ENCODE assay signal across 10 cellular contexts in the genomic region with DNA sequence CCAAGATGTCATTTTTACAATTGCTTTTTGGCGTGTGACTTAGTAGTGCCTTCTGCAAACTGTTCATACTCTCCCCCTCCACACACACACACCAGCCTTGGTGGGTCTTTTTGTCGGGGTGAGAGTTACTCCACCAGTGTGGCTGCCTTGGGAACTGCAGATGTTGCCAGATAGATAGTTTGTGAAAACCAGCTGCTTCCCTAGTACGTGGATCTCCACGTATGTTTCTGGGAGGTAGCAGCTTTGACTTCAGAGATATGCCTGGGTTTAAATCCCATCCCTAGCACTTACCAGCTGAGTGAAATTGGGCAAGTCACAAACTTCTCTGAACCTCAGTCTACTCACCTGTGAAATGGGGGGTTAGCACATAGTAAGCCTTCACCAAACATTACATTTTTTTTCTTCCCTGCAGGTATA.
DNase-seq lines count a peak whose midpoint lies in the region; ATAC-seq and TF ChIP-seq lines count a peak whose summit lies in the region.
"Had no signal": no experiment of that assay in that cellular context is flagged by ENCODE, and none has a peak within 500 bp of the region (broad histone marks: within the 10 kb centered on the region; RNA-seq: fewer than 3 reads in every experiment).

No MANE protein-coding gene starts in this region.

- no peak for ATAC-seq in activated CD4-positive, alpha-beta T cell treated with anti-CD3 and anti-CD28 coated beads for 36 hours
- peak in 1 of 2 donors; percentile 43 for ATAC-seq in upper lobe of left lung (ENCODE audit: low FRiP score in 2 of 2)
- no peak for ATAC-seq in HG03342 (IDR thresholded peaks at IDR 0.05; ENCODE audit: unreplicated experiment)

- POLR2A ChIA-PET in activated CD4-positive, alpha-beta T cell treated with anti-CD3 and anti-CD28 coated beads for 36 hours (lab: Charles Lee): interaction anchor here (0.7 to 1.0 kb wide), 2 partner anchors 18 to 94 kb away, joined by 3 to 4 read pairs; no protein-coding TSS in a partner anchor

- H3K27me3 Mint-ChIP-seq in activated CD4-positive, alpha-beta T cell treated with anti-CD3 and anti-CD28 coated beads for 36 hours: no peaks in the 10 kb centered on the region

- no peak overlapping the region for H3K4me3 Mint-ChIP-seq in activated CD4-positive, alpha-beta T cell treated with anti-CD3 and anti-CD28 coated beads for 36 hours
- H3K4me3 Mint-ChIP-seq: activated T-helper 1 cell treated with anti-CD3 and anti-CD28 coated beads, Interleukin-12 subunit alpha, Interleukin-12 subunit beta, Interleukin-2, Interleukin-4 antibody, amounts not matched to agents 30 ng/mL and 10 ng/mL and 1 ng/mL, durations not matched to agents 14 hours and 24 hours and 36 hours had no signal

- H3K4me1 ChIP-seq in muscle layer of colon (ENCODE audit: insufficient read depth, low read length) (peaks cover 55% of the 10 kb centered on the region), upper lobe of left lung (peaks cover 8 to 35% (median 29%) of the 10 kb centered on the region in 4 donors)

- CTCF ChIA-PET in activated CD4-positive, alpha-beta T cell treated with anti-CD3 and anti-CD28 coated beads for 36 hours (lab: Charles Lee): interaction anchor here (0.6 to 3.4 kb wide), 12 partner anchors 12 to 150 kb away, joined by 3 to 16 read pairs (median 4); no protein-coding TSS in a partner anchor

- H3K27ac ChIP-seq in muscle layer of colon (ENCODE audit: low read depth, low read length) (peak overlapping the region; percentile 83), upper lobe of left lung (peak overlapping the region; percentile 61 to 72 (median 66))
- H3K27ac ChIP-seq: KMS-11 had no signal

- H3K27ac Mint-ChIP-seq in activated CD4-positive, alpha-beta T cell treated with anti-CD3 and anti-CD28 coated beads for 36 hours: peak overlapping the region; percentile 70
- H3K27ac Mint-ChIP-seq: activated T-helper 1 cell treated with anti-CD3 and anti-CD28 coated beads, Interleukin-12 subunit alpha, Interleukin-12 subunit beta, Interleukin-2, Interleukin-4 antibody, amounts not matched to agents 30 ng/mL and 10 ng/mL and 1 ng/mL, durations not matched to agents 14 hours and 24 hours and 36 hours had no signal

- no peak for TF ChIP-seq POLR2A in upper lobe of left lung (IDR thresholded peaks at IDR 0.05)

- H3K4me3 ChIP-seq in muscle layer of colon (ENCODE audit: low read depth in 1 of 2, low read length in 2 of 2) (peak overlapping the region in 1 of 2 donors; percentile 13), upper lobe of left lung (no peak overlapping the region)

- TF ChIP-seq CTCF in upper lobe of left lung (IDR thresholded peaks at IDR 0.05): peak in 1 of 6 experiments; percentile 8

- DNase-seq in activated CD4-positive, alpha-beta T cell treated with anti-CD3 and anti-CD28 coated beads for 36 hours: no peak
- no peak for DNase-seq in activated CD4-positive, alpha-beta T cell treated with anti-CD3 and anti-CD28 coated beads for 4 hours
- peak; percentile 60 for DNase-seq in fibroblast of peridontal ligament (ENCODE audit: extremely low read depth)
- peak in 1 of 2 donors; percentile 17 for DNase-seq in upper lobe of left lung
- DNase-seq in NCI-H2029 (lab: John Stamatoyannopoulos, UW): no peak
- DNase-seq in CD1c-positive myeloid dendritic cell (ENCODE audit: extremely low spot score): no peak

- no peak for TF ChIP-seq EP300 in upper lobe of left lung (IDR thresholded peaks at IDR 0.05)

- no peaks in the 10 kb centered on the region for H3K9me3 ChIP-seq in muscle layer of colon (ENCODE audit: low read length)
- no peaks in the 10 kb centered on the region for H3K9me3 ChIP-seq in upper lobe of left lung

- WGBS in upper lobe of left lung, 2 donors: 56 to 77% methylated on average over 4 of the region's 4 CpGs

- H3K36me3 Mint-ChIP-seq in activated CD4-positive, alpha-beta T cell treated with anti-CD3 and anti-CD28 coated beads for 36 hours (ENCODE audit: low read depth): no peaks in the 10 kb centered on the region

- no peak overlapping the region for H3K9ac ChIP-seq in muscle layer of colon (ENCODE audit: low read length)
- H3K9ac ChIP-seq: KMS-11 had no signal

- H3K36me3 ChIP-seq in muscle layer of colon (ENCODE audit: insufficient read depth, low read length) (no peaks in the 10 kb centered on the region), upper lobe of left lung (no peaks in the 10 kb centered on the region)

- no peaks in the 10 kb centered on the region for H3K9me3 Mint-ChIP-seq in activated CD4-positive, alpha-beta T cell treated with anti-CD3 and anti-CD28 coated beads for 36 hours (ENCODE audit: low read depth)
- H3K9me3 Mint-ChIP-seq: activated T-helper 1 cell treated with anti-CD3 and anti-CD28 coated beads, Interleukin-12 subunit alpha, Interleukin-12 subunit beta, Interleukin-2, Interleukin-4 antibody, amounts not matched to agents 30 ng/mL and 10 ng/mL and 1 ng/mL, durations not matched to agents 14 hours and 24 hours and 36 hours had no signal

- H3K4me1 Mint-ChIP-seq in activated CD4-positive, alpha-beta T cell treated with anti-CD3 and anti-CD28 coated beads for 36 hours: peaks cover 57% of the 10 kb centered on the region

- intact Hi-C loops in activated CD4-positive, alpha-beta T cell treated with anti-CD3 and anti-CD28 coated beads for 36 hours (cut with DNase I, micrococcal nuclease): loop anchor here (5.0 kb wide), 3 partner anchors 77 to 147 kb away; a partner anchor contains a TSS

- H3K27me3 ChIP-seq in muscle layer of colon (ENCODE audit: control insufficient read depth in 1 of 2, insufficient read depth in 2 of 2, low read length in 2 of 2) (no peaks in the 10 kb centered on the region), upper lobe of left lung (no peaks in the 10 kb centered on the region)
